14 cellular contexts compared by ENCODE assay signal in genomic region chr9:133526721-133527321, GRCh38. TPM values are rescaled to one million over a fixed set of nuclear protein-coding genes. Genes with fewer than 3 reads are reported as not detected.
DNase-seq lines count a peak whose midpoint lies in the region; ATAC-seq and TF ChIP-seq lines count a peak whose summit lies in the region.
"Had no signal": no experiment of that assay in that cellular context is flagged by ENCODE, and none has a peak within 500 bp of the region (broad histone marks: within the 10 kb centered on the region; RNA-seq: fewer than 3 reads in every experiment).

No MANE protein-coding gene starts in this region.

- DNase-seq in NCI-H82 (lab: John Stamatoyannopoulos, UW) = peak; percentile 27
- DNase-seq in NCI-H82 treated with DMSO at 0.1 percent for 48 hours (lab: John Stamatoyannopoulos, UW; ENCODE audit: unreplicated experiment) = no peak
- peak; percentile 75 for DNase-seq in WERI-Rb-1
- DNase-seq in left kidney (ENCODE audit: low read depth, low spot score) = peak; percentile 77
- DNase-seq in activated naive CD4-positive, alpha-beta T cell treated with anti-CD3 and anti-CD28 coated beads, Interleukin-2, amount 50 U/mL, for 16 hours = no peak
- DNase-seq in activated naive CD8-positive, alpha-beta T cell treated with anti-CD3 and anti-CD28 coated beads for 36 hours = no peak
- DNase-seq: central memory CD4-positive, alpha-beta T cell had no signal

- no peak overlapping the region for H3K4me3 Mint-ChIP-seq in activated naive CD8-positive, alpha-beta T cell treated with anti-CD3 and anti-CD28 coated beads for 36 hours

- H3K27ac Mint-ChIP-seq in activated naive CD8-positive, alpha-beta T cell treated with anti-CD3 and anti-CD28 coated beads for 36 hours = no peak overlapping the region

- H3K4me3 ChIP-seq in WERI-Rb-1 (ENCODE audit: low read depth, low read length) = no peak overlapping the region; the same call in 1 of the 2 replicates

- H3K36me3 ChIP-seq in WERI-Rb-1 = no peaks in the 10 kb centered on the region
- H3K36me3 ChIP-seq: esophagus muscularis mucosa had no signal

- no peak for TF ChIP-seq CTCF in WERI-Rb-1 (IDR thresholded peaks at IDR 0.05; ENCODE audit: low read depth, low read length)

- H3K9me3 ChIP-seq in WERI-Rb-1 (ENCODE audit: severe bottlenecking) = no peaks in the 10 kb centered on the region
- H3K9me3 ChIP-seq: esophagus muscularis mucosa had no signal

- H3K27ac ChIP-seq in WERI-Rb-1 = peak overlapping the region; percentile 89
- H3K27ac ChIP-seq in temporal lobe (ENCODE audit: low read depth, low read length) = peak overlapping the region; percentile 68
- H3K27ac ChIP-seq: RWPE1, VCaP had no signal

- H3K4me1 Mint-ChIP-seq in activated naive CD8-positive, alpha-beta T cell treated with anti-CD3 and anti-CD28 coated beads for 36 hours = peaks cover 8% of the 10 kb centered on the region

- H3K27me3 ChIP-seq in WERI-Rb-1 (ENCODE audit: insufficient read depth, low read depth, severe bottlenecking) = no peaks in the 10 kb centered on the region

- no peak for ATAC-seq in HG03135 (IDR thresholded peaks at IDR 0.05; ENCODE audit: unreplicated experiment)
- ATAC-seq: left colon had no signal

- no peaks in the 10 kb centered on the region for H3K9me3 Mint-ChIP-seq in activated naive CD8-positive, alpha-beta T cell treated with anti-CD3 and anti-CD28 coated beads for 36 hours

- H3K36me3 Mint-ChIP-seq in activated naive CD8-positive, alpha-beta T cell treated with anti-CD3 and anti-CD28 coated beads for 36 hours = no peaks in the 10 kb centered on the region

- H3K27me3 Mint-ChIP-seq in activated naive CD8-positive, alpha-beta T cell treated with anti-CD3 and anti-CD28 coated beads for 36 hours = no peaks in the 10 kb centered on the region

RNA-seq across cellular contexts. Expression of gene MYMK, which starts 2.1 kb away (rescaled TPM):
- not detected for total RNA-seq in temporal lobe
- not detected for total RNA-seq in activated naive CD8-positive, alpha-beta T cell treated with anti-CD3 and anti-CD28 coated beads for 36 hours
- total RNA-seq: esophagus muscularis mucosa, left colon, renal cortical epithelial cell had no signal

RNA-seq across cellular contexts. Expression of gene ADAMTSL2, which starts 7.7 kb away (rescaled TPM):
- 2.7 TPM for total RNA-seq in temporal lobe
- total RNA-seq in activated naive CD8-positive, alpha-beta T cell treated with anti-CD3 and anti-CD28 coated beads for 36 hours = under 1 TPM; 0.29 to 0.34 TPM

RNA-seq across cellular contexts. Expression of gene SLC2A6, which starts 47.9 kb away (rescaled TPM):
- 9.3 TPM for total RNA-seq in temporal lobe
- total RNA-seq in activated naive CD8-positive, alpha-beta T cell treated with anti-CD3 and anti-CD28 coated beads for 36 hours = 1 to 10 TPM; 8.9 to 9.3 TPM

Comparison
In these comparisons a context has a peak if more than half of its experiments do, and no peak if none do; other contexts are left out.
1. DNase-seq: peak in NCI-H82 (single experiment), WERI-Rb-1 (single experiment) and left kidney (single experiment); none in NCI-H82 treated with DMSO at 0.1 percent for 48 hours (single experiment), activated naive CD4-positive, alpha-beta T cell treated with anti-CD3 and anti-CD28 coated beads, Interleukin-2, amount 50 U/mL, for 16 hours (single experiment) and activated naive CD8-positive, alpha-beta T cell treated with anti-CD3 and anti-CD28 coated beads for 36 hours (single experiment).